ENCODE assay signal across 31 cellular contexts in genomic region chr1:211473823-211474222, GRCh38. TPM values are rescaled to one million over a fixed set of nuclear protein-coding genes. Genes with fewer than 3 reads are reported as not detected.
"Had no signal": no experiment of that assay in that cellular context is flagged by ENCODE, and none has a peak within 500 bp of the region (broad histone marks: within the 10 kb centered on the region; RNA-seq: fewer than 3 reads in every experiment).

No MANE protein-coding gene starts in this region.

- DNase-seq: activated CD4-positive, alpha-beta T cell treated with anti-CD3 and anti-CD28 coated beads for 4 hours; activated CD4-positive, alpha-beta T cell treated with anti-CD3 and anti-CD28 coated beads, Interleukin-2, amount 50 U/mL, for 4 hours; activated effector memory CD4-positive, alpha-beta T cell treated with Interleukin-2 at 50 U/mL for 16 hours; activated naive CD4-positive, alpha-beta T cell treated with anti-CD3 and anti-CD28 coated beads for 36 hours; activated naive CD8-positive, alpha-beta T cell treated with anti-CD3 and anti-CD28 coated beads for 36 hours; activated T-cell treated with anti-CD3 and anti-CD28 coated beads for 4 hours; activated T-cell treated with anti-CD3 and anti-CD28 coated beads, Interleukin-2, amount 50 U/mL, for 72 hours; aorta; cerebellar nuclear complex; colonic mucosa; effector CD8-positive, alpha-beta T cell; gastrocnemius medialis; islet precursor cell; left colon; mammary epithelial cell; psoas muscle; stimulated activated naive CD4-positive, alpha-beta T cell; T-helper 2 cell; trophoblast cell had no signal

- H3K4me2 ChIP-seq: hepatocyte had no signal

- H3K27me3 ChIP-seq: adrenal gland, body of pancreas, colonic mucosa, hepatocyte, ovary had no signal

- H3K9me3 ChIP-seq: adrenal gland, body of pancreas, colonic mucosa, gastrocnemius medialis, ovary, psoas muscle, spleen had no signal

- H3K36me3 Mint-ChIP-seq: activated naive CD8-positive, alpha-beta T cell treated with anti-CD3 and anti-CD28 coated beads for 36 hours had no signal

- H3K27ac Mint-ChIP-seq: activated naive CD4-positive, alpha-beta T cell treated with anti-CD3 and anti-CD28 coated beads for 36 hours; activated naive CD8-positive, alpha-beta T cell treated with anti-CD3 and anti-CD28 coated beads for 36 hours; activated T-cell treated with anti-CD3 and anti-CD28 coated beads, Interleukin-2, amount 50 U/mL, for 72 hours had no signal

- FAIRE-seq: endometrium, urothelium cell line had no signal

- H3K4me3 Mint-ChIP-seq: activated naive CD4-positive, alpha-beta T cell treated with anti-CD3 and anti-CD28 coated beads for 36 hours; activated naive CD8-positive, alpha-beta T cell treated with anti-CD3 and anti-CD28 coated beads for 36 hours; activated T-cell treated with anti-CD3 and anti-CD28 coated beads, Interleukin-2, amount 50 U/mL, for 72 hours; nephron had no signal

- H3K27ac ChIP-seq: colonic mucosa, epithelial cell of prostate, gastrocnemius medialis, hepatocyte, ovary, psoas muscle, spleen had no signal

- H3K9me3 Mint-ChIP-seq: activated naive CD4-positive, alpha-beta T cell treated with anti-CD3 and anti-CD28 coated beads for 36 hours; activated naive CD8-positive, alpha-beta T cell treated with anti-CD3 and anti-CD28 coated beads for 36 hours; activated T-cell treated with anti-CD3 and anti-CD28 coated beads, Interleukin-2, amount 50 U/mL, for 72 hours; nephron had no signal

- H2AFZ ChIP-seq: hepatocyte had no signal

- H3K4me1 Mint-ChIP-seq: activated naive CD8-positive, alpha-beta T cell treated with anti-CD3 and anti-CD28 coated beads for 36 hours had no signal

- H3K36me3 ChIP-seq: adrenal gland, colonic mucosa, gastrocnemius medialis, ovary, spleen had no signal

- ATAC-seq: activated T-cell treated with anti-CD3 and anti-CD28 coated beads, Interleukin-2, amount 50 U/mL, for 72 hours; body of pancreas; gastrocnemius medialis; left colon; psoas muscle had no signal

- H3K4me3 ChIP-seq: adrenal gland, body of pancreas, colonic mucosa, gastrocnemius medialis, hepatocyte, ovary, psoas muscle, spleen had no signal

- H3K79me2 ChIP-seq: hepatocyte had no signal

RNA-seq across cellular contexts. Expression of gene RD3, which starts 18.1 kb away (rescaled TPM):
- total RNA-seq: activated naive CD4-positive, alpha-beta T cell treated with anti-CD3 and anti-CD28 coated beads for 36 hours; activated naive CD8-positive, alpha-beta T cell treated with anti-CD3 and anti-CD28 coated beads for 36 hours; activated T-cell treated with anti-CD3 and anti-CD28 coated beads, Interleukin-2, amount 50 U/mL, for 72 hours; aorta; body of pancreas; dermis microvascular lymphatic vessel endothelial cell; hepatocyte; left colon; liver; mammary epithelial cell; ovary; psoas muscle; spleen; temporal lobe had no signal
- polyA plus RNA-seq: aorta, hepatocyte, liver, mammary epithelial cell, ovary, spleen had no signal
